ENCODE assay signal across 24 cellular contexts in the genomic region with DNA sequence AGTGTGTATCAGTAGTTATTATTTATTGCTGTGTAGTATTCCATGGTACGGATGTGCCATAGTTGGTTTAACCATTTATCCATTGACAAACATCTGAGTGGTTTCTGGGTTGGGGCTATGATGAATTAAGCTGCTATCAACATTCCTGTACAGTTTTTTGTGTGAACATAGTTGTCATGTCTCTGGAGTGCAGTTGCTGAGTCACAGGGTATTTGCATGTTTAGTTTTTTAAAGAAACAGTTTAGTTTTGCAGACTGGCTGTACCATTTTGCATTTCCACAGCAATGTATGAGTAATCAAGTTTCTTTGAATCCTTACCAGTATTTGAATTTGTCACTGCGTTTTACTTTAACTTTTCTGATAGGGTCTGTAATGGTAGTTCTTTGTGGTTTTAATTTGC.
DNase-seq lines count a peak whose midpoint lies in the region; ATAC-seq and TF ChIP-seq lines count a peak whose summit lies in the region.
"Had no signal": no experiment of that assay in that cellular context is flagged by ENCODE, and none has a peak within 500 bp of the region (broad histone marks: within the 10 kb centered on the region; RNA-seq: fewer than 3 reads in every experiment).

No MANE protein-coding gene starts in this region.

- intact Hi-C loops in activated CD4-positive, alpha-beta T cell treated with anti-CD3 and anti-CD28 coated beads for 36 hours (cut with DNase I, micrococcal nuclease) = no loop called here
- intact Hi-C loops in posterior vena cava (cut with DNase I) = no loop called here

- peaks cover 4% of the 10 kb centered on the region for H3K4me1 Mint-ChIP-seq in activated CD4-positive, alpha-beta T cell treated with anti-CD3 and anti-CD28 coated beads for 36 hours
- no peaks in the 10 kb centered on the region for H3K4me1 Mint-ChIP-seq in type B pancreatic cell (ENCODE audit: unreplicated experiment)
- H3K4me1 Mint-ChIP-seq: activated naive CD8-positive, alpha-beta T cell treated with anti-CD3 and anti-CD28 coated beads for 36 hours; GM23338; mesothelial cell of epicardium had no signal

- no peak overlapping the region for H3K27ac Mint-ChIP-seq in activated CD4-positive, alpha-beta T cell treated with anti-CD3 and anti-CD28 coated beads for 36 hours
- H3K27ac Mint-ChIP-seq in type B pancreatic cell = peak overlapping the region; percentile 77
- H3K27ac Mint-ChIP-seq: activated naive CD8-positive, alpha-beta T cell treated with anti-CD3 and anti-CD28 coated beads for 36 hours; GM23338; mesothelial cell of epicardium; natural killer cell treated with Interleukin-12 subunit alpha and Interleukin-12 subunit beta and Interleukin-15 and Interleukin-18, amount 100 ng/mL, for 72 hours had no signal

- H3K27me3 Mint-ChIP-seq in activated CD4-positive, alpha-beta T cell treated with anti-CD3 and anti-CD28 coated beads for 36 hours = peaks cover 35% of the 10 kb centered on the region
- H3K27me3 Mint-ChIP-seq in type B pancreatic cell = peaks cover 4% of the 10 kb centered on the region

- ATAC-seq in activated CD4-positive, alpha-beta T cell treated with anti-CD3 and anti-CD28 coated beads for 36 hours = peak; percentile 36
- ATAC-seq in HG02610 (IDR thresholded peaks at IDR 0.05; ENCODE audit: unreplicated experiment) (no peak), GM18520 (IDR thresholded peaks at IDR 0.05; ENCODE audit: unreplicated experiment) (no peak)
- ATAC-seq: GM12878; GM23338; natural killer cell treated with Interleukin-12 subunit alpha and Interleukin-12 subunit beta and Interleukin-15 and Interleukin-18, amount 100 ng/mL, for 72 hours; SK-N-SH treated with all-trans-retinoic acid at 6 μM for 48 hours had no signal

- no peak overlapping the region for H3K4me3 ChIP-seq in fibroblast of the aortic adventitia (ENCODE audit: low read depth, low read length)
- H3K4me3 ChIP-seq: GM12878, GM23338, PC-9 had no signal

- TF ChIP-seq CTCF in fibroblast of the aortic adventitia (IDR thresholded peaks at IDR 0.05; ENCODE audit: insufficient read depth, low read length) (no peak), type B pancreatic cell (conservative IDR thresholded peaks at IDR 0.05) (no peak)

- CTCF ChIA-PET in activated CD4-positive, alpha-beta T cell treated with anti-CD3 and anti-CD28 coated beads for 36 hours (lab: Charles Lee) = no interaction called here

- no peaks in the 10 kb centered on the region for H3K36me3 Mint-ChIP-seq in activated CD4-positive, alpha-beta T cell treated with anti-CD3 and anti-CD28 coated beads for 36 hours (ENCODE audit: low read depth)
- no peaks in the 10 kb centered on the region for H3K36me3 Mint-ChIP-seq in type B pancreatic cell
- H3K36me3 Mint-ChIP-seq: activated naive CD8-positive, alpha-beta T cell treated with anti-CD3 and anti-CD28 coated beads for 36 hours; CD14-positive monocyte; mesothelial cell of epicardium; natural killer cell treated with Interleukin-12 subunit alpha and Interleukin-12 subunit beta and Interleukin-15 and Interleukin-18, amount 100 ng/mL, for 72 hours had no signal

- no peak for DNase-seq in activated CD4-positive, alpha-beta T cell treated with anti-CD3 and anti-CD28 coated beads for 36 hours
- no peak for DNase-seq in activated CD4-positive, alpha-beta T cell treated with anti-CD3 and anti-CD28 coated beads for 48 hours
- DNase-seq in amniotic epithelial cell (ENCODE audit: low read depth) (peak; percentile 70), fibroblast of the aortic adventitia (ENCODE audit: low read depth) (peak; percentile 39), type B pancreatic cell (ENCODE audit: extremely low spot score, unreplicated experiment) (no peak), posterior vena cava (ENCODE audit: low spot score) (no peak)
- DNase-seq: activated CD8-positive, alpha-beta memory T cell treated with anti-CD3 and anti-CD28 coated beads for 24 hours; activated naive CD8-positive, alpha-beta T cell treated with anti-CD3 and anti-CD28 coated beads for 36 hours; erythroblast; GF-D8; hippocampal formation; NCI-H1417 treated with DMSO at 0.1 percent for 48 hours; PC-9; posterior cingulate gyrus; small intestine; stimulated activated CD4-positive, alpha-beta T cell treated with anti-CD3 and anti-CD28 coated beads, Interleukin-4, amount 100 ng/mL, for 24 hours had no signal

- POLR2A ChIA-PET in activated CD4-positive, alpha-beta T cell treated with anti-CD3 and anti-CD28 coated beads for 36 hours (lab: Charles Lee) = no interaction called here

- H3K9me3 Mint-ChIP-seq in activated CD4-positive, alpha-beta T cell treated with anti-CD3 and anti-CD28 coated beads for 36 hours (ENCODE audit: low read depth) = peaks cover 10% of the 10 kb centered on the region
- H3K9me3 Mint-ChIP-seq in type B pancreatic cell = peaks cover 13% of the 10 kb centered on the region

- no peak overlapping the region for H3K4me3 Mint-ChIP-seq in activated CD4-positive, alpha-beta T cell treated with anti-CD3 and anti-CD28 coated beads for 36 hours
- H3K4me3 Mint-ChIP-seq in type B pancreatic cell = no peak overlapping the region
- H3K4me3 Mint-ChIP-seq: activated naive CD8-positive, alpha-beta T cell treated with anti-CD3 and anti-CD28 coated beads for 36 hours; CD14-positive monocyte; GM23338; mesothelial cell of epicardium; natural killer cell treated with Interleukin-12 subunit alpha and Interleukin-12 subunit beta and Interleukin-15 and Interleukin-18, amount 100 ng/mL, for 72 hours had no signal

Comparison
In these comparisons a context has a peak if more than half of its experiments do, and no peak if none do; other contexts are left out.
1. DNase-seq: peak in amniotic epithelial cell (single experiment) and fibroblast of the aortic adventitia (single experiment); none in activated CD4-positive, alpha-beta T cell treated with anti-CD3 and anti-CD28 coated beads for 36 hours (single experiment), activated CD4-positive, alpha-beta T cell treated with anti-CD3 and anti-CD28 coated beads for 48 hours (single experiment), type B pancreatic cell (single experiment) and posterior vena cava (single experiment).